Comparison of ENCODE assay signal across 7 cellular contexts in genomic region chr7:100706672-100707311, GRCh38. TPM values are rescaled to one million over a fixed set of nuclear protein-coding genes. Genes with fewer than 3 reads are reported as not detected.
A peak's percentile ranks its signal among the peaks of the same experiment; 100 is the strongest.
DNase-seq lines count a peak whose midpoint lies in the region; ATAC-seq and TF ChIP-seq lines count a peak whose summit lies in the region.

No MANE protein-coding gene starts in this region.

- no peaks in the 10 kb centered on the region for H3K9me3 ChIP-seq in hepatocyte (ENCODE audit: low read depth)

- no peak for DNase-seq in HL-60 (ENCODE audit: low read depth in 1 of 2, low spot score in 1 of 2)
- no peak for DNase-seq in activated CD4-positive, alpha-beta memory T cell treated with anti-CD3 and anti-CD28 coated beads, Interleukin-2, amount 10 ng/mL, durations not matched to agents 7 days and 5 days
- peak; percentile 69 for DNase-seq in hepatocyte (ENCODE audit: low spot score)
- DNase-seq in stimulated activated effector memory CD8-positive, alpha-beta T cell treated with anti-CD3 and anti-CD28 coated beads, Interleukin-12 subunit alpha, Interleukin-12 subunit beta, amount 100 ng/mL, for 72 hours (ENCODE audit: low spot score in 2 of 2) = no peak
- no peak for DNase-seq in NCI-H187 (lab: John Stamatoyannopoulos, UW)
- DNase-seq in NCI-H1092 (lab: John Stamatoyannopoulos, UW) = no peak

- H3K9me3 Mint-ChIP-seq in activated CD4-positive, alpha-beta memory T cell treated with anti-CD3 and anti-CD28 coated beads, Interleukin-2, amount 10 ng/mL, durations not matched to agents 7 days and 5 days = no peaks in the 10 kb centered on the region
- no peaks in the 10 kb centered on the region for H3K9me3 Mint-ChIP-seq in stimulated activated effector memory CD8-positive, alpha-beta T cell treated with anti-CD3 and anti-CD28 coated beads, Interleukin-12 subunit alpha, Interleukin-12 subunit beta, amount 100 ng/mL, for 72 hours

- CTCF ChIA-PET in activated CD4-positive, alpha-beta memory T cell treated with anti-CD3 and anti-CD28 coated beads, Interleukin-2, amount 10 ng/mL, durations not matched to agents 7 days and 5 days (lab: Charles Lee) = interaction anchor here (0.9 to 2.3 kb wide), 12 partner anchors 17 to 1083 kb away, joined by 3 to 91 read pairs (median 7); partner anchors contain the start of genes EPO, GNB2, MOSPD3 and SLC12A9

- H3K4me1 Mint-ChIP-seq in activated CD4-positive, alpha-beta memory T cell treated with anti-CD3 and anti-CD28 coated beads, Interleukin-2, amount 10 ng/mL, durations not matched to agents 7 days and 5 days = peaks cover 17% of the 10 kb centered on the region
- H3K4me1 Mint-ChIP-seq in stimulated activated effector memory CD8-positive, alpha-beta T cell treated with anti-CD3 and anti-CD28 coated beads, Interleukin-12 subunit alpha, Interleukin-12 subunit beta, amount 100 ng/mL, for 72 hours = peaks cover 18% of the 10 kb centered on the region

- 33% methylated on average over 34 of the region's 34 CpGs for WGBS in hepatocyte (ENCODE audit: low lambda C conversion rate, missing lambda C conversion rate)

- POLR2A ChIA-PET in activated CD4-positive, alpha-beta memory T cell treated with anti-CD3 and anti-CD28 coated beads, Interleukin-2, amount 10 ng/mL, durations not matched to agents 7 days and 5 days (lab: Charles Lee) = interaction anchor here (0.7 to 2.9 kb wide), 16 partner anchors 8 to 580 kb away, joined by 3 to 41 read pairs (median 10); partner anchors contain the start of genes FBXO24, GNB2, LRCH4 and MBLAC1

- H3K27ac ChIP-seq in HL-60 (replicated peaks) (peak overlapping the region; percentile 89), hepatocyte (peak overlapping the region; percentile 73)

- peak overlapping the region; percentile 90 for H3K27ac Mint-ChIP-seq in activated CD4-positive, alpha-beta memory T cell treated with anti-CD3 and anti-CD28 coated beads, Interleukin-2, amount 10 ng/mL, durations not matched to agents 7 days and 5 days
- H3K27ac Mint-ChIP-seq in stimulated activated effector memory CD8-positive, alpha-beta T cell treated with anti-CD3 and anti-CD28 coated beads, Interleukin-12 subunit alpha, Interleukin-12 subunit beta, amount 100 ng/mL, for 72 hours = peak overlapping the region; percentile 98

- TF ChIP-seq CTCF in HL-60 (IDR thresholded peaks at IDR 0.05; ENCODE audit: insufficient read depth, low read length) (no peak), hepatocyte (IDR thresholded peaks at IDR 0.05; ENCODE audit: poor library complexity) (no peak)

- peak overlapping the region; percentile 83 for H3K4me3 ChIP-seq in HL-60 (replicated peaks; ENCODE audit: insufficient read depth, low read length)
- peak overlapping the region; percentile 73 for H3K4me3 ChIP-seq in hepatocyte

- no peaks in the 10 kb centered on the region for H3K36me3 ChIP-seq in hepatocyte (replicated peaks; ENCODE audit: insufficient read depth, low read depth)

- no peaks in the 10 kb centered on the region for H3K27me3 Mint-ChIP-seq in activated CD4-positive, alpha-beta memory T cell treated with anti-CD3 and anti-CD28 coated beads, Interleukin-2, amount 10 ng/mL, durations not matched to agents 7 days and 5 days

- peaks cover 17% of the 10 kb centered on the region for H3K79me2 ChIP-seq in hepatocyte

- H3K9me2 ChIP-seq in hepatocyte (replicated peaks; ENCODE audit: insufficient read depth) = no peaks in the 10 kb centered on the region

- no peaks in the 10 kb centered on the region for H4K20me1 ChIP-seq in hepatocyte (ENCODE audit: insufficient read depth, poor library complexity, severe bottlenecking)

- H3K36me3 Mint-ChIP-seq in activated CD4-positive, alpha-beta memory T cell treated with anti-CD3 and anti-CD28 coated beads, Interleukin-2, amount 10 ng/mL, durations not matched to agents 7 days and 5 days (ENCODE audit: low read depth) = peaks cover 14% of the 10 kb centered on the region
- peaks cover 38% of the 10 kb centered on the region for H3K36me3 Mint-ChIP-seq in stimulated activated effector memory CD8-positive, alpha-beta T cell treated with anti-CD3 and anti-CD28 coated beads, Interleukin-12 subunit alpha, Interleukin-12 subunit beta, amount 100 ng/mL, for 72 hours

- H3K4me1 ChIP-seq in hepatocyte (ENCODE audit: insufficient read depth) = peaks cover 12% of the 10 kb centered on the region

- no peaks in the 10 kb centered on the region for H3K27me3 ChIP-seq in HL-60 (ENCODE audit: insufficient read depth, poor library complexity, severe bottlenecking)
- no peaks in the 10 kb centered on the region for H3K27me3 ChIP-seq in hepatocyte

- peak overlapping the region; percentile 94 for H3K4me3 Mint-ChIP-seq in activated CD4-positive, alpha-beta memory T cell treated with anti-CD3 and anti-CD28 coated beads, Interleukin-2, amount 10 ng/mL, durations not matched to agents 7 days and 5 days
- H3K4me3 Mint-ChIP-seq in stimulated activated effector memory CD8-positive, alpha-beta T cell treated with anti-CD3 and anti-CD28 coated beads, Interleukin-12 subunit alpha, Interleukin-12 subunit beta, amount 100 ng/mL, for 72 hours = peak overlapping the region; percentile 97

- H3K4me2 ChIP-seq in hepatocyte = peak overlapping the region; percentile 94

- ATAC-seq in stimulated activated effector memory CD8-positive, alpha-beta T cell treated with anti-CD3 and anti-CD28 coated beads, Interleukin-12 subunit alpha, Interleukin-12 subunit beta, amount 100 ng/mL, for 72 hours = no peak
- ATAC-seq in HG03175 (IDR thresholded peaks at IDR 0.05; ENCODE audit: unreplicated experiment) = no peak

- peak overlapping the region; percentile 84 for H2AFZ ChIP-seq in hepatocyte

RNA-seq across cellular contexts. Expression of gene POP7, which starts 0.9 kb away (rescaled TPM):
- total RNA-seq in activated CD4-positive, alpha-beta memory T cell treated with anti-CD3 and anti-CD28 coated beads, Interleukin-2, amount 10 ng/mL, durations not matched to agents 7 days and 5 days = 10 to 100 TPM; 32.5 to 35.2 TPM
- 30.1 and 39.2 TPM in 2 replicates for total RNA-seq in hepatocyte
- polyA plus RNA-seq in hepatocyte = 48.7 and 59.2 TPM in 2 replicates

RNA-seq across cellular contexts. Expression of gene GIGYF1, which starts 12.7 kb away (rescaled TPM):
- 10 to 100 TPM; 43.4 to 47.4 TPM for total RNA-seq in activated CD4-positive, alpha-beta memory T cell treated with anti-CD3 and anti-CD28 coated beads, Interleukin-2, amount 10 ng/mL, durations not matched to agents 7 days and 5 days
- total RNA-seq in hepatocyte = 14.2 and 17.6 TPM in 2 replicates
- 13.2 and 16.8 TPM in 2 replicates for polyA plus RNA-seq in hepatocyte

RNA-seq across cellular contexts. Expression of gene EPO, which starts 13.5 kb away (rescaled TPM):
- not detected for total RNA-seq in activated CD4-positive, alpha-beta memory T cell treated with anti-CD3 and anti-CD28 coated beads, Interleukin-2, amount 10 ng/mL, durations not matched to agents 7 days and 5 days
- total RNA-seq in hepatocyte = 0.16 and 1.3 TPM in 2 replicates
- 0.11 TPM in 1 of 2 replicates, not detected in the other for polyA plus RNA-seq in hepatocyte

RNA-seq across cellular contexts. Expression of gene ZAN, which starts 26.6 kb away (rescaled TPM):
- total RNA-seq in activated CD4-positive, alpha-beta memory T cell treated with anti-CD3 and anti-CD28 coated beads, Interleukin-2, amount 10 ng/mL, durations not matched to agents 7 days and 5 days = not detected
- not detected in 2 replicates for total RNA-seq in hepatocyte
- polyA plus RNA-seq in hepatocyte = not detected in 2 replicates

RNA-seq across cellular contexts. Expression of gene GNB2, which starts 33.3 kb away (rescaled TPM):
- total RNA-seq in activated CD4-positive, alpha-beta memory T cell treated with anti-CD3 and anti-CD28 coated beads, Interleukin-2, amount 10 ng/mL, durations not matched to agents 7 days and 5 days = 100 to 1,000 TPM; 263 to 266 TPM
- 99.6 and 111 TPM in 2 replicates for total RNA-seq in hepatocyte
- 204 and 222 TPM in 2 replicates for polyA plus RNA-seq in hepatocyte
